Comparison of ENCODE assay signal across 1 cellular context in the genomic region with DNA sequence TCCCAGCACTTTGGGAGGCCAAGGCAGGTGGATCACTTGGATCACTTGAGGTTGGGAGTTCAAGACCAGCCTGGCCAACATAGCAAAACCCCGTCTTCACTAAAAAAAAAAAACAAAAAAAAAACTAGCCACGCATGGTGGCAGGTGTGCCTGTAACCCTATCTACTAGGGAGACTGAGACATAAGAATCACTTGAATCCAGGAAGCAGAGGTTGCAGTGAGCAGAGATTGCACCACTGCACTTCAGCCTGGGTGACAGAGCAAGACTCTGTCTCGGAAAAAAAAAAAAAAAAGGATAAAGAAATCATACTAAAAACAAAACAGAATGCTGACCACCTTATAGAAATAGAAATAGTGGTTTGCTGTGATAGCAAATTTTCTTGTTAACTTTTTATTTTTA. TPM values are rescaled to one million over a fixed set of nuclear protein-coding genes. Genes with fewer than 3 reads are reported as not detected.
"Had no signal": no experiment of that assay in that cellular context is flagged by ENCODE, and none has a peak within 500 bp of the region (broad histone marks: within the 10 kb centered on the region; RNA-seq: fewer than 3 reads in every experiment).

No MANE protein-coding gene starts in this region.

RNA-seq across cellular contexts. Expression of a gene that starts 16.6 kb away (rescaled TPM):
- polyA plus RNA-seq: IgD-negative memory B cell had no signal
